In the genomic region with DNA sequence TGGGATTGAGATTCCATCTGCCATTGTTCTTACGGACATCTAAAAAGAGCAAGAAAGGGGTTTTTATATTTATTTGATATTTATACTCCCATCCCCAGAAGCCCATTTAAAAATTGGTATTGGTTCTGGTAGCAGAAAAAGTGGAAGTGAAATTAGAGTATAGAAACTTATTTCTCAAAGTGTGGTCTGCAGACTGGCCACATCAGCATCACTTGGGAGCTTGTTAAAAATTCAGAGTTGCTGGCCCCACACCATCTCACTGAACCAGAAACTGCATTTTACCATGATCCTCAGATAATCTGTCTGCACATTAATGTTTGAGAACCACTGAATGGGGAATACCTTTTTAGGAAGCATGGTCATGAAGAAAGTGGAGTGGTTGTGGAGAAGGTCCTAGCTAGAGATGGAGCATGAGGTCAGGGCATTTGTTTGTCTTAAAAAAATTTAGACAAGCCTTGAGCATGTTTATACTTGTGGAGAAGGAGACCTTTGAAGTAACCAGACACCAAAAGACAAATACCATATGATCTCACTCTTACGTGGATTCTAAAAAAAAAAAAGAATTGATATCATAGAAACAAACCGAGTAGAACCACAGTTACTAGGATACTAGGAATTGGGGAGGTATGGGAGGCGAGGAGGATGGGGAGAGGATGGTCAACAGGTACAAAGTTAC, we compare ENCODE assay signal across 14 cellular contexts.
A peak's percentile ranks its signal among the peaks of the same experiment; 100 is the strongest.
DNase-seq lines count a peak whose midpoint lies in the region; ATAC-seq and TF ChIP-seq lines count a peak whose summit lies in the region.
"Had no signal": no experiment of that assay in that cellular context is flagged by ENCODE, and none has a peak within 500 bp of the region (broad histone marks: within the 10 kb centered on the region; RNA-seq: fewer than 3 reads in every experiment).

No MANE protein-coding gene starts in this region.

- peaks cover 9% of the 10 kb centered on the region for H3K27me3 Mint-ChIP-seq in memory B cell

- H3K4me3 ChIP-seq in MG63 (no peak overlapping the region), hepatocyte (no peak overlapping the region)
- H3K4me3 ChIP-seq: thoracic aorta had no signal

- no peaks in the 10 kb centered on the region for H3K36me3 Mint-ChIP-seq in memory B cell
- H3K36me3 Mint-ChIP-seq: CD8-positive, alpha-beta memory T cell had no signal

- no peak overlapping the region for H3K4me2 ChIP-seq in hepatocyte

- H3K4me3 Mint-ChIP-seq in memory B cell, result no peak overlapping the region
- H3K4me3 Mint-ChIP-seq: activated T-helper 17 cell treated with anti-CD3 and anti-CD28 coated beads, Interleukin-2, amount 50 U/mL, for 72 hours; CD8-positive, alpha-beta memory T cell had no signal

- DNase-seq in memory B cell (ENCODE audit: low spot score in 2 of 2) (no peak), MG63 (no peak), hepatocyte (ENCODE audit: low spot score) (no peak)
- DNase-seq: activated CD4-positive, alpha-beta T cell treated with anti-CD3 and anti-CD28 coated beads for 48 hours; CD8-positive, alpha-beta memory T cell; OCI-M1; stimulated activated CD4-positive, alpha-beta T cell treated with anti-CD3 and anti-CD28 coated beads, Interleukin-12 subunit alpha, Interleukin-12 subunit beta, amount 100 ng/mL, for 4 hours; T-helper 1 cell had no signal

- H3K27ac ChIP-seq in hepatocyte, result no peak overlapping the region
- H3K27ac ChIP-seq: thoracic aorta had no signal

- no peaks in the 10 kb centered on the region for H3K79me2 ChIP-seq in hepatocyte

- H3K36me3 ChIP-seq in MG63, result no peaks in the 10 kb centered on the region
- H3K36me3 ChIP-seq in hepatocyte (replicated peaks; ENCODE audit: insufficient read depth, low read depth), result no peaks in the 10 kb centered on the region
- H3K36me3 ChIP-seq: thoracic aorta had no signal

- no peak overlapping the region for H3K27ac Mint-ChIP-seq in memory B cell
- H3K27ac Mint-ChIP-seq: activated T-helper 17 cell treated with anti-CD3 and anti-CD28 coated beads, Interleukin-2, amount 50 U/mL, for 72 hours; CD8-positive, alpha-beta memory T cell had no signal

- peaks cover 9% of the 10 kb centered on the region for H3K4me1 Mint-ChIP-seq in memory B cell
- H3K4me1 Mint-ChIP-seq: activated T-helper 17 cell treated with anti-CD3 and anti-CD28 coated beads, Interleukin-2, amount 50 U/mL, for 72 hours; CD8-positive, alpha-beta memory T cell had no signal

- no peak overlapping the region for H2AFZ ChIP-seq in hepatocyte

- WGBS in hepatocyte (ENCODE audit: low lambda C conversion rate, missing lambda C conversion rate), result 88% methylated on average over 4 of the region's 4 CpGs

- H4K20me1 ChIP-seq in hepatocyte (ENCODE audit: insufficient read depth, poor library complexity, severe bottlenecking), result no peaks in the 10 kb centered on the region

- ATAC-seq in GM19023 (IDR thresholded peaks at IDR 0.05; ENCODE audit: unreplicated experiment) (peak; percentile 64), GM21619 (IDR thresholded peaks at IDR 0.05; ENCODE audit: unreplicated experiment) (peak; percentile 54), HG03108 (IDR thresholded peaks at IDR 0.05; ENCODE audit: unreplicated experiment) (peak; percentile 82), memory B cell (ENCODE audit: low read depth) (peak; percentile 71), HG02840 (IDR thresholded peaks at IDR 0.05; ENCODE audit: low FRiP score, unreplicated experiment) (no peak)
- ATAC-seq: activated T-helper 17 cell treated with anti-CD3 and anti-CD28 coated beads, Interleukin-2, amount 50 U/mL, for 72 hours had no signal

- H3K27me3 ChIP-seq in MG63, result no peaks in the 10 kb centered on the region
- no peaks in the 10 kb centered on the region for H3K27me3 ChIP-seq in hepatocyte

- H3K9me3 ChIP-seq in MG63, result no peaks in the 10 kb centered on the region
- H3K9me3 ChIP-seq in hepatocyte (ENCODE audit: low read depth), result no peaks in the 10 kb centered on the region
- H3K9me3 ChIP-seq: thoracic aorta had no signal

- H3K9me2 ChIP-seq in hepatocyte (replicated peaks; ENCODE audit: insufficient read depth), result no peaks in the 10 kb centered on the region

- no peaks in the 10 kb centered on the region for H3K9me3 Mint-ChIP-seq in memory B cell
- H3K9me3 Mint-ChIP-seq: activated T-helper 17 cell treated with anti-CD3 and anti-CD28 coated beads, Interleukin-2, amount 50 U/mL, for 72 hours had no signal

- H3K4me1 ChIP-seq in hepatocyte (ENCODE audit: insufficient read depth), result no peaks in the 10 kb centered on the region

- TF ChIP-seq CTCF in hepatocyte (IDR thresholded peaks at IDR 0.05; ENCODE audit: poor library complexity), result no peak
